In genomic region chr5:134813827-134814226, GRCh38 we compare ENCODE assay signal across 17 cellular contexts. TPM values are rescaled to one million over a fixed set of nuclear protein-coding genes. Genes with fewer than 3 reads are reported as not detected.
DNase-seq lines count a peak whose midpoint lies in the region; ATAC-seq, FAIRE-seq and TF ChIP-seq lines count a peak whose summit lies in the region.
"Had no signal": no experiment of that assay in that cellular context is flagged by ENCODE, and none has a peak within 500 bp of the region (broad histone marks: within the 10 kb centered on the region; RNA-seq: fewer than 3 reads in every experiment).

No MANE protein-coding gene starts in this region.

- DNase-seq in GM12892 (ENCODE audit: insufficient read length) (no peak), NAMALWA (ENCODE audit: low spot score) (peak; percentile 76), aorta (no peak), omental fat pad (ENCODE audit: low spot score) (no peak)
- no peak for DNase-seq in effector memory CD8-positive, alpha-beta T cell
- DNase-seq in stimulated activated CD4-positive, alpha-beta T cell treated with anti-CD3 and anti-CD28 coated beads, Interleukin-4, amount 100 ng/mL, for 4 hours: no peak
- DNase-seq: activated CD4-positive, CD25-positive, alpha-beta regulatory T cell; brain microvascular endothelial cell; left ventricle myocardium inferior; NCI-H1417; NCI-H510A treated with DMSO at 0.1 percent for 48 hours; sigmoid colon had no signal

- intact Hi-C loops in aorta (cut with DNase I): no loop called here

- H3K9me3 Mint-ChIP-seq in effector memory CD8-positive, alpha-beta T cell: no peaks in the 10 kb centered on the region
- H3K9me3 Mint-ChIP-seq: activated T-helper 1 cell treated with anti-CD3 and anti-CD28 coated beads, Interleukin-12 subunit alpha, Interleukin-12 subunit beta, Interleukin-2, Interleukin-4 antibody, amounts not matched to agents 30 ng/mL and 10 ng/mL and 1 ng/mL, durations not matched to agents 14 hours and 24 hours and 36 hours had no signal

- no peak overlapping the region for H3K4me3 Mint-ChIP-seq in effector memory CD8-positive, alpha-beta T cell
- H3K4me3 Mint-ChIP-seq: activated T-helper 1 cell treated with anti-CD3 and anti-CD28 coated beads, Interleukin-12 subunit alpha, Interleukin-12 subunit beta, Interleukin-2, Interleukin-4 antibody, amounts not matched to agents 30 ng/mL and 10 ng/mL and 1 ng/mL, durations not matched to agents 14 hours and 24 hours and 36 hours had no signal

- no peak overlapping the region for H3K4me3 ChIP-seq in aorta (ENCODE audit: low read length in 2 of 2)
- H3K4me3 ChIP-seq: left ventricle myocardium inferior, sigmoid colon, thoracic aorta had no signal

- peak overlapping the region in 1 of 2 donors; percentile 88 for H3K27ac Mint-ChIP-seq in effector memory CD8-positive, alpha-beta T cell

- H3K36me3 Mint-ChIP-seq in effector memory CD8-positive, alpha-beta T cell (ENCODE audit: insufficient read depth): peaks cover 83% of the 10 kb centered on the region

- no peaks in the 10 kb centered on the region for H3K27me3 Mint-ChIP-seq in effector memory CD8-positive, alpha-beta T cell

- H3K27ac ChIP-seq in aorta (ENCODE audit: low read depth in 1 of 2, low read length in 2 of 2): no peak overlapping the region
- H3K27ac ChIP-seq: brain microvascular endothelial cell, left ventricle myocardium inferior, sigmoid colon, thoracic aorta had no signal

- H3K36me3 ChIP-seq in aorta (ENCODE audit: control insufficient read depth in 1 of 2, insufficient read depth in 2 of 2, low read length in 1 of 2): peaks cover 0 to 6% of the 10 kb centered on the region in 2 donors

- TF ChIP-seq POLR2A in GM12892 (IDR thresholded peaks at IDR 0.05; ENCODE audit: low read depth, low read length): no peak

- H3K9me3 ChIP-seq in aorta (ENCODE audit: control insufficient read depth, low read length): no peaks in the 10 kb centered on the region
- H3K9me3 ChIP-seq: left ventricle myocardium inferior, sigmoid colon, thoracic aorta had no signal

- FAIRE-seq in GM12892 (lab: Jason Lieb, UNC): peak; percentile 65
- FAIRE-seq: endometrium had no signal

- H3K4me1 Mint-ChIP-seq in effector memory CD8-positive, alpha-beta T cell (ENCODE audit: low read depth in 2 of 2): peaks cover 1 to 6% of the 10 kb centered on the region in 2 donors

- no peaks in the 10 kb centered on the region for H3K4me1 ChIP-seq in aorta (ENCODE audit: control insufficient read depth in 1 of 2, insufficient read depth in 2 of 2, low read length in 2 of 2)
- H3K4me1 ChIP-seq: left ventricle myocardium inferior, sigmoid colon had no signal

- ATAC-seq in HG02678 (IDR thresholded peaks at IDR 0.05; ENCODE audit: unreplicated experiment) (peak; percentile 66), aorta (ENCODE audit: low FRiP score) (no peak), omental fat pad (ENCODE audit: low FRiP score) (no peak)
- ATAC-seq in effector memory CD8-positive, alpha-beta T cell (replicated peaks): peak; percentile 41
- ATAC-seq: Right ventricle myocardium inferior had no signal

- no peak for TF ChIP-seq CTCF in omental fat pad (IDR thresholded peaks at IDR 0.05)

- H3K27me3 ChIP-seq in aorta (ENCODE audit: control insufficient read depth in 1 of 2, insufficient read depth in 2 of 2, low read length in 1 of 2): no peaks in the 10 kb centered on the region
- H3K27me3 ChIP-seq: brain microvascular endothelial cell, sigmoid colon had no signal

RNA-seq across cellular contexts. Expression of gene C5orf24, which starts 31.9 kb away (rescaled TPM):
- 20.3 TPM for polyA plus RNA-seq in GM12892 (2012; ENCODE audit: missing spikeins)
- 10 to 100 TPM; 59.0 to 71.4 TPM for total RNA-seq in aorta
- 10 to 100 TPM; 32.6 to 33.3 TPM for polyA plus RNA-seq in aorta
- 10 to 100 TPM; 36.1 to 56.0 (median 45.9) TPM for total RNA-seq in omental fat pad

RNA-seq across cellular contexts. Expression of gene DDX46, which starts 55.2 kb away (rescaled TPM):
- 59.3 TPM for polyA plus RNA-seq in GM12892 (2012; ENCODE audit: missing spikeins)
- total RNA-seq in aorta (10 to 100 TPM; 52.2 to 53.7 TPM), omental fat pad (10 to 100 TPM; 29.4 to 48.5 (median 39.3) TPM)
- polyA plus RNA-seq in aorta: 10 to 100 TPM; 18.3 to 29.0 TPM

Comparison
In these comparisons a context has a peak if more than half of its experiments do, and no peak if none do; other contexts are left out.
1. ATAC-seq: peak in HG02678 (single experiment) and effector memory CD8-positive, alpha-beta T cell (single experiment); none in aorta (single experiment) and omental fat pad (single experiment).